In the genomic region with DNA sequence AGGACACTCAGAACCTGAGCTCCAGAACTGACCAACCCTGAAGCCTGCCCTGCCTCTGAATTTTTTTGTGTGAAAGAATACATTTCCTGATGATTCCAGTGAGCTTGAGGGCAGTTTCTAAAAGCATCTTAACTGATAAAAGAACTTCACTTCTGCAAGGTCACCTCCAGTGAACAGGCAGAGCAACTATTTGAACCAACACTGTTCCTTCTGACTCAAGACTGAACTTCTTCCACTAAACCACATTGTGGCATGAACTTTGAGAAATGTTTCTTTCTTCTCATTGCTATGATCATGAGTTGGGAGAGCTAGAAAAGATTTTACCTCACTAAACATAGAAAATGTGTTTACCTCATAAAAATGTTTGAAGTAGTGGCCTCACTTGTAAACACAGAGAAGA, we compare ENCODE assay signal across 17 cellular contexts.
DNase-seq lines count a peak whose midpoint lies in the region; ATAC-seq and TF ChIP-seq lines count a peak whose summit lies in the region.
"Had no signal": no experiment of that assay in that cellular context is flagged by ENCODE, and none has a peak within 500 bp of the region (broad histone marks: within the 10 kb centered on the region; RNA-seq: fewer than 3 reads in every experiment).

No MANE protein-coding gene starts in this region.

- intact Hi-C loops in left ventricle myocardium superior (cut with micrococcal nuclease), result no loop called here
- intact Hi-C loops in CD4-positive, alpha-beta T cell (cut with DNase I, micrococcal nuclease), result loop anchor here in 1 of 2 experiments (5.0 kb wide), 1 partner anchor 80 kb away; no protein-coding TSS in a partner anchor

- DNase-seq in brain microvascular endothelial cell, result peak; percentile 4
- no peak for DNase-seq in hippocampal formation (lab: John Stamatoyannopoulos, UW)
- DNase-seq in left ventricle myocardium superior, result no peak
- no peak for DNase-seq in CD4-positive, alpha-beta T cell
- no peak for DNase-seq in left lobe of liver (ENCODE audit: low spot score)
- DNase-seq: activated CD4-positive, alpha-beta T cell treated with anti-CD3 and anti-CD28 coated beads, Interleukin-2, amount 50 U/mL, for 1 hour; naive B cell; NCI-H1417; NCI-H82 had no signal

- no peak overlapping the region for H3K4me3 ChIP-seq in brain microvascular endothelial cell (ENCODE audit: low read depth, low read length)
- H3K4me3 ChIP-seq: SK-N-MC, vagina had no signal

- no peaks in the 10 kb centered on the region for H3K9me3 Mint-ChIP-seq in CD4-positive, alpha-beta T cell
- H3K9me3 Mint-ChIP-seq: brain, naive B cell had no signal

- peak; percentile 65 for ATAC-seq in GM18498 (IDR thresholded peaks at IDR 0.05; ENCODE audit: unreplicated experiment)
- peak; percentile 73 for ATAC-seq in GM19463 (IDR thresholded peaks at IDR 0.05; ENCODE audit: unreplicated experiment)
- ATAC-seq in HG03442 (IDR thresholded peaks at IDR 0.05; ENCODE audit: unreplicated experiment), result peak; percentile 74
- no peak for ATAC-seq in left ventricle myocardium superior
- ATAC-seq in CD4-positive, alpha-beta T cell (ENCODE audit: poor library complexity), result no peak
- ATAC-seq in left lobe of liver, result no peak
- ATAC-seq: HCT116 had no signal

- CTCF ChIA-PET in CD4-positive, alpha-beta T cell (lab: Charles Lee), result interaction anchor here (1.2 to 1.4 kb wide), 2 partner anchors 13 to 91 kb away, joined by 3 to 7 read pairs; no protein-coding TSS in a partner anchor

- TF ChIP-seq CTCF in brain microvascular endothelial cell (IDR thresholded peaks at IDR 0.05; ENCODE audit: low read depth, low read length, missing control alignments), result no peak
- no peak for TF ChIP-seq CTCF in CD4-positive, alpha-beta T cell (IDR thresholded peaks at IDR 0.05)

- no peaks in the 10 kb centered on the region for H3K27me3 Mint-ChIP-seq in CD4-positive, alpha-beta T cell
- H3K27me3 Mint-ChIP-seq: naive B cell had no signal

- peaks cover 24% of the 10 kb centered on the region for H3K4me1 Mint-ChIP-seq in CD4-positive, alpha-beta T cell (ENCODE audit: low read depth)

- no peaks in the 10 kb centered on the region for H3K36me3 Mint-ChIP-seq in CD4-positive, alpha-beta T cell (ENCODE audit: low read depth)

- H3K9me3 ChIP-seq in CD4-positive, alpha-beta T cell (ENCODE audit: control insufficient read depth, low read length), result no peaks in the 10 kb centered on the region
- H3K9me3 ChIP-seq: vagina had no signal

- H3K36me3 ChIP-seq in brain microvascular endothelial cell (replicated peaks), result no peaks in the 10 kb centered on the region

- no peak overlapping the region for H3K27ac ChIP-seq in brain microvascular endothelial cell
- H3K27ac ChIP-seq in CD4-positive, alpha-beta T cell (ENCODE audit: low read depth, low read length), result no peak overlapping the region
- H3K27ac ChIP-seq: epithelial cell of prostate, SK-N-MC, vagina had no signal

- in situ Hi-C loops in brain microvascular endothelial cell (cut with HindIII; ENCODE audit: low pct_ligation_motif_present, low sequenced_read_pairs), result no loop called here

- POLR2A ChIA-PET in CD4-positive, alpha-beta T cell (lab: Charles Lee), result interaction anchor here (1.7 to 3.2 kb wide), 3 partner anchors 11 to 84 kb away, joined by 9 to 15 read pairs (median 9); partner anchors contain the start of gene SERTAD2

- H3K4me3 Mint-ChIP-seq in CD4-positive, alpha-beta T cell, result no peak overlapping the region
- H3K4me3 Mint-ChIP-seq: brain, naive B cell had no signal

- no peak overlapping the region for H3K27ac Mint-ChIP-seq in CD4-positive, alpha-beta T cell
- H3K27ac Mint-ChIP-seq: brain, naive B cell had no signal

- no peaks in the 10 kb centered on the region for H3K27me3 ChIP-seq in brain microvascular endothelial cell (replicated peaks)
- no peaks in the 10 kb centered on the region for H3K27me3 ChIP-seq in CD4-positive, alpha-beta T cell (ENCODE audit: control insufficient read depth, insufficient read depth, low read length)
- H3K27me3 ChIP-seq: vagina had no signal

Comparison
In these comparisons a context has a peak if more than half of its experiments do, and no peak if none do; other contexts are left out.
1. ATAC-seq: peak in GM18498 (single experiment), GM19463 (single experiment) and HG03442 (single experiment); none in left ventricle myocardium superior (single experiment), CD4-positive, alpha-beta T cell (single experiment) and left lobe of liver (single experiment).